ENCODE assay signal across 7 cellular contexts in genomic region chr20:9250511-9250910, GRCh38.
"Had no signal": no experiment of that assay in that cellular context is flagged by ENCODE, and none has a peak within 500 bp of the region (broad histone marks: within the 10 kb centered on the region; RNA-seq: fewer than 3 reads in every experiment).

No MANE protein-coding gene starts in this region.

- ATAC-seq: GM23338, HepG2 had no signal

- DNase-seq: H9, HCEC 1CT, KBM-7 had no signal

- FAIRE-seq: H1, H54, HepG2 had no signal

- H3K4me3 ChIP-seq: GM23338 had no signal
